ENCODE assay signal across 20 cellular contexts in genomic region chr9:124685217-124685616, GRCh38.
"Had no signal": no experiment of that assay in that cellular context is flagged by ENCODE, and none has a peak within 500 bp of the region (broad histone marks: within the 10 kb centered on the region; RNA-seq: fewer than 3 reads in every experiment).

No MANE protein-coding gene starts in this region.

- H3K27me3 ChIP-seq: cardiac muscle cell, esophagus muscularis mucosa, gastroesophageal sphincter, hepatocyte, ovary, suprapubic skin, tibial nerve had no signal

- DNase-seq: effector memory CD4-positive, alpha-beta T cell; foreskin fibroblast; kidney glomerular epithelial cell; left ventricle myocardium inferior; mesenchymal stem cell; midbrain; nucleus accumbens; ovary; right cardiac atrium; stimulated activated CD4-positive, alpha-beta T cell treated with anti-CD3 and anti-CD28 coated beads, Interleukin-2, amount 100 ng/mL, for 48 hours; stimulated activated naive CD8-positive, alpha-beta T cell treated with anti-CD3 and anti-CD28 coated beads, Interleukin-15, Interleukin-2, amounts not matched to agents 100 U/mL and 50 U/mL, for 24 hours had no signal

- H3K36me3 ChIP-seq: cardiac muscle cell, esophagus muscularis mucosa, gastroesophageal sphincter, left ventricle myocardium inferior, ovary, suprapubic skin, tibial nerve had no signal

- H3K4me1 ChIP-seq: esophagus muscularis mucosa, gastroesophageal sphincter, suprapubic skin, tibial nerve had no signal

- H3K9me3 ChIP-seq: esophagus muscularis mucosa, gastroesophageal sphincter, left ventricle myocardium inferior, ovary, suprapubic skin, tibial nerve had no signal

- H3K27ac ChIP-seq: cardiac muscle cell, epithelial cell of prostate, esophagus muscularis mucosa, gastroesophageal sphincter, hepatocyte, left ventricle myocardium inferior, ovary, suprapubic skin, tibial nerve had no signal

- H3K4me3 ChIP-seq: cardiac muscle cell, esophagus muscularis mucosa, gastroesophageal sphincter, hepatocyte, left ventricle myocardium inferior, lung, ovary, smooth muscle cell, suprapubic skin, tibial nerve had no signal

- ATAC-seq: gastroesophageal sphincter; right cardiac atrium; stimulated activated naive CD8-positive, alpha-beta T cell treated with anti-CD3 and anti-CD28 coated beads, Interleukin-15, Interleukin-2, amounts not matched to agents 100 U/mL and 50 U/mL, for 24 hours had no signal
